ENCODE assay signal across 23 cellular contexts in genomic region chr13:54433511-54434206, GRCh38.
A peak's percentile ranks its signal among the peaks of the same experiment; 100 is the strongest.
DNase-seq lines count a peak whose midpoint lies in the region; ATAC-seq and TF ChIP-seq lines count a peak whose summit lies in the region.
"Had no signal": no experiment of that assay in that cellular context is flagged by ENCODE, and none has a peak within 500 bp of the region (broad histone marks: within the 10 kb centered on the region; RNA-seq: fewer than 3 reads in every experiment).

No MANE protein-coding gene starts in this region.

- no peak overlapping the region for H3K4me3 Mint-ChIP-seq in activated CD4-positive, alpha-beta T cell treated with anti-CD3 and anti-CD28 coated beads, Interleukin-2, amount 10 ng/mL, durations not matched to agents 24 days and 14 days
- no peak overlapping the region for H3K4me3 Mint-ChIP-seq in activated T-cell treated with anti-CD3 and anti-CD28 coated beads, Interleukin-2, amount 50 U/mL, for 24 hours
- H3K4me3 Mint-ChIP-seq in natural killer cell, result no peak overlapping the region
- H3K4me3 Mint-ChIP-seq: central memory CD8-positive, alpha-beta T cell; H9; natural killer cell treated with Interleukin-12 subunit alpha and Interleukin-12 subunit beta and Interleukin-15 and Interleukin-18, amount 100 ng/mL, for 72 hours; stimulated activated effector memory CD8-positive, alpha-beta T cell treated with anti-CD3 and anti-CD28 coated beads, Interleukin-12 subunit alpha, Interleukin-12 subunit beta, amount 100 ng/mL, for 72 hours; T-helper 2 cell treated with Interferon-gamma antibody and Interleukin-4, amounts not matched to agents 5 μg/mL and 100 μg/mL, for 36 hours had no signal

- H3K27ac Mint-ChIP-seq in activated CD4-positive, alpha-beta T cell treated with anti-CD3 and anti-CD28 coated beads, Interleukin-2, amount 10 ng/mL, durations not matched to agents 24 days and 14 days, result no peak overlapping the region
- H3K27ac Mint-ChIP-seq in activated T-cell treated with anti-CD3 and anti-CD28 coated beads, Interleukin-2, amount 50 U/mL, for 24 hours, result no peak overlapping the region
- no peak overlapping the region for H3K27ac Mint-ChIP-seq in natural killer cell
- H3K27ac Mint-ChIP-seq: H9; natural killer cell treated with Interleukin-12 subunit alpha and Interleukin-12 subunit beta and Interleukin-15 and Interleukin-18, amount 100 ng/mL, for 72 hours; stimulated activated effector memory CD8-positive, alpha-beta T cell treated with anti-CD3 and anti-CD28 coated beads, Interleukin-12 subunit alpha, Interleukin-12 subunit beta, amount 100 ng/mL, for 72 hours; T-helper 2 cell treated with Interferon-gamma antibody and Interleukin-4, amounts not matched to agents 5 μg/mL and 100 μg/mL, for 36 hours had no signal

- no peak for TF ChIP-seq CTCF in natural killer cell (IDR thresholded peaks at IDR 0.05)

- no peaks in the 10 kb centered on the region for H3K27me3 Mint-ChIP-seq in activated CD4-positive, alpha-beta T cell treated with anti-CD3 and anti-CD28 coated beads, Interleukin-2, amount 10 ng/mL, durations not matched to agents 24 days and 14 days
- H3K27me3 Mint-ChIP-seq in activated T-cell treated with anti-CD3 and anti-CD28 coated beads, Interleukin-2, amount 50 U/mL, for 24 hours, result no peaks in the 10 kb centered on the region
- no peaks in the 10 kb centered on the region for H3K27me3 Mint-ChIP-seq in natural killer cell (ENCODE audit: low read depth in 2 of 2)
- H3K27me3 Mint-ChIP-seq: central memory CD8-positive, alpha-beta T cell; natural killer cell treated with Interleukin-12 subunit alpha and Interleukin-12 subunit beta and Interleukin-15 and Interleukin-18, amount 100 ng/mL, for 72 hours had no signal

- H3K9me3 Mint-ChIP-seq in activated CD4-positive, alpha-beta T cell treated with anti-CD3 and anti-CD28 coated beads, Interleukin-2, amount 10 ng/mL, durations not matched to agents 24 days and 14 days, result no peaks in the 10 kb centered on the region
- peaks cover 17% of the 10 kb centered on the region for H3K9me3 Mint-ChIP-seq in activated T-cell treated with anti-CD3 and anti-CD28 coated beads, Interleukin-2, amount 50 U/mL, for 24 hours
- H3K9me3 Mint-ChIP-seq in natural killer cell, result peaks cover 17 to 27% of the 10 kb centered on the region in 2 donors
- H3K9me3 Mint-ChIP-seq: H9 had no signal

- no peaks in the 10 kb centered on the region for H3K36me3 Mint-ChIP-seq in activated CD4-positive, alpha-beta T cell treated with anti-CD3 and anti-CD28 coated beads, Interleukin-2, amount 10 ng/mL, durations not matched to agents 24 days and 14 days (ENCODE audit: low read depth)
- H3K36me3 Mint-ChIP-seq in activated T-cell treated with anti-CD3 and anti-CD28 coated beads, Interleukin-2, amount 50 U/mL, for 24 hours (ENCODE audit: low read depth), result no peaks in the 10 kb centered on the region
- H3K36me3 Mint-ChIP-seq in natural killer cell, result peaks cover 18% of the 10 kb centered on the region
- H3K36me3 Mint-ChIP-seq: natural killer cell treated with Interleukin-12 subunit alpha and Interleukin-12 subunit beta and Interleukin-15 and Interleukin-18, amount 100 ng/mL, for 72 hours; stimulated activated effector memory CD8-positive, alpha-beta T cell treated with anti-CD3 and anti-CD28 coated beads, Interleukin-12 subunit alpha, Interleukin-12 subunit beta, amount 100 ng/mL, for 72 hours had no signal

- no peak for ATAC-seq in natural killer cell
- ATAC-seq: heart left ventricle; natural killer cell treated with Interleukin-12 subunit alpha and Interleukin-12 subunit beta and Interleukin-15 and Interleukin-18, amount 100 ng/mL, for 72 hours; PC-3; stimulated activated effector memory CD8-positive, alpha-beta T cell treated with anti-CD3 and anti-CD28 coated beads, Interleukin-12 subunit alpha, Interleukin-12 subunit beta, amount 100 ng/mL, for 72 hours had no signal

- peak; percentile 15 for DNase-seq in NCI-H1694 treated with DMSO at 0.1 percent for 48 hours (lab: John Stamatoyannopoulos, UW)
- DNase-seq in NCI-H1694 (lab: John Stamatoyannopoulos, UW), result no peak
- DNase-seq in NCI-H2107 (lab: John Stamatoyannopoulos, UW), result peak; percentile 69
- DNase-seq in SHP77 treated with DMSO at 0.1 percent for 48 hours (lab: John Stamatoyannopoulos, UW), result peak; percentile 58
- DNase-seq in activated CD4-positive, alpha-beta T cell treated with anti-CD3 and anti-CD28 coated beads, Interleukin-2, amount 10 ng/mL, durations not matched to agents 24 days and 14 days, result no peak
- DNase-seq in activated T-cell treated with anti-CD3 and anti-CD28 coated beads, Interleukin-2, amount 50 U/mL, for 24 hours, result no peak
- DNase-seq in natural killer cell, result no peak
- DNase-seq in stimulated activated CD4-positive, alpha-beta T cell treated with anti-CD3 and anti-CD28 coated beads, Interleukin-4, amount 100 ng/mL, for 24 hours, result no peak
- DNase-seq: activated CD4-positive, CD25-positive, alpha-beta regulatory T cell; C1 segment of cervical spinal cord; effector CD8-positive, alpha-beta T cell; H9; heart left ventricle; Kasumi-1; mesenchymal stem cell; NCI-H2227 treated with DMSO at 0.1 percent for 48 hours; PC-3; stimulated activated CD4-positive, alpha-beta T cell treated with anti-CD3 and anti-CD28 coated beads, Interleukin-12 subunit alpha, Interleukin-12 subunit beta, amount 100 ng/mL, for 4 hours; thyroid gland had no signal

- intact Hi-C loops in activated CD4-positive, alpha-beta T cell treated with anti-CD3 and anti-CD28 coated beads, Interleukin-2, amount 10 ng/mL, durations not matched to agents 24 days and 14 days (cut with micrococcal nuclease), result no loop called here
- intact Hi-C loops in natural killer cell (cut with micrococcal nuclease), result no loop called here

- no peaks in the 10 kb centered on the region for H3K4me1 Mint-ChIP-seq in activated CD4-positive, alpha-beta T cell treated with anti-CD3 and anti-CD28 coated beads, Interleukin-2, amount 10 ng/mL, durations not matched to agents 24 days and 14 days
- no peaks in the 10 kb centered on the region for H3K4me1 Mint-ChIP-seq in activated T-cell treated with anti-CD3 and anti-CD28 coated beads, Interleukin-2, amount 50 U/mL, for 24 hours (ENCODE audit: low read depth)
- no peaks in the 10 kb centered on the region for H3K4me1 Mint-ChIP-seq in natural killer cell
- H3K4me1 Mint-ChIP-seq: central memory CD8-positive, alpha-beta T cell; H9; stimulated activated effector memory CD8-positive, alpha-beta T cell treated with anti-CD3 and anti-CD28 coated beads, Interleukin-12 subunit alpha, Interleukin-12 subunit beta, amount 100 ng/mL, for 72 hours had no signal

Comparison
In these comparisons a context has a peak if more than half of its experiments do, and no peak if none do; other contexts are left out.
1. DNase-seq: peak in NCI-H1694 treated with DMSO at 0.1 percent for 48 hours (single experiment), NCI-H2107 (single experiment) and SHP77 treated with DMSO at 0.1 percent for 48 hours (single experiment); none in NCI-H1694 (single experiment), activated CD4-positive, alpha-beta T cell treated with anti-CD3 and anti-CD28 coated beads, Interleukin-2, amount 10 ng/mL, durations not matched to agents 24 days and 14 days (single experiment), activated T-cell treated with anti-CD3 and anti-CD28 coated beads, Interleukin-2, amount 50 U/mL, for 24 hours (single experiment), natural killer cell (single experiment) and stimulated activated CD4-positive, alpha-beta T cell treated with anti-CD3 and anti-CD28 coated beads, Interleukin-4, amount 100 ng/mL, for 24 hours (single experiment).